In genomic region chr3:100776097-100776729, GRCh38 we compare ENCODE assay signal across 2 cellular contexts.
TF ChIP-seq lines count a peak whose summit lies in the region.

No MANE protein-coding gene starts in this region.

TF ChIP-seq in IMR-90, 13 proteins besides CTCF, POLR2A, EP300 and RAD21:
- TF ChIP-seq CHD1 (IDR thresholded peaks at IDR 0.05; ENCODE audit: low read depth, low read length) (no peak), RCOR1 (IDR thresholded peaks at IDR 0.05; ENCODE audit: insufficient replicate concordance, low read length) (no peak), NFE2L2 (IDR thresholded peaks at IDR 0.05; ENCODE audit: low read depth, low read length) (no peak), MXI1 (IDR thresholded peaks at IDR 0.05; ENCODE audit: borderline replicate concordance, low read depth, low read length) (no peak), FOS (IDR thresholded peaks at IDR 0.05; ENCODE audit: low read depth, low read length) (no peak), CEBPB (IDR thresholded peaks at IDR 0.05; ENCODE audit: low read depth, low read length) (no peak), RFX5 (IDR thresholded peaks at IDR 0.05; ENCODE audit: low read depth, low read length) (no peak), SMC3 (IDR thresholded peaks at IDR 0.05; ENCODE audit: low read depth, low read length) (no peak), BHLHE40 (IDR thresholded peaks at IDR 0.05; ENCODE audit: low read depth, low read length) (no peak), MAZ (IDR thresholded peaks at IDR 0.05; ENCODE audit: borderline replicate concordance, low read depth, low read length) (no peak), MAFK (IDR thresholded peaks at IDR 0.05; ENCODE audit: low read depth, low read length) (no peak)
- TF ChIP-seq, protein P1, sequence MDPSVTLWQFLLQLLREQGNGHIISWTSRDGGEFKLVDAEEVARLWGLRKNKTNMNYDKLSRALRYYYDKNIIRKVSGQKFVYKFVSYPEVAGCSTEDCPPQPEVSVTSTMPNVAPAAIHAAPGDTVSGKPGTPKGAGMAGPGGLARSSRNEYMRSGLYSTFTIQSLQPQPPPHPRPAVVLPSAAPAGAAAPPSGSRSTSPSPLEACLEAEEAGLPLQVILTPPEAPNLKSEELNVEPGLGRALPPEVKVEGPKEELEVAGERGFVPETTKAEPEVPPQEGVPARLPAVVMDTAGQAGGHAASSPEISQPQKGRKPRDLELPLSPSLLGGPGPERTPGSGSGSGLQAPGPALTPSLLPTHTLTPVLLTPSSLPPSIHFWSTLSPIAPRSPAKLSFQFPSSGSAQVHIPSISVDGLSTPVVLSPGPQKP (IDR thresholded peaks at IDR 0.05; ENCODE audit: borderline replicate concordance, low read depth, low read length), result no peak
- TF ChIP-seq, protein P2, sequence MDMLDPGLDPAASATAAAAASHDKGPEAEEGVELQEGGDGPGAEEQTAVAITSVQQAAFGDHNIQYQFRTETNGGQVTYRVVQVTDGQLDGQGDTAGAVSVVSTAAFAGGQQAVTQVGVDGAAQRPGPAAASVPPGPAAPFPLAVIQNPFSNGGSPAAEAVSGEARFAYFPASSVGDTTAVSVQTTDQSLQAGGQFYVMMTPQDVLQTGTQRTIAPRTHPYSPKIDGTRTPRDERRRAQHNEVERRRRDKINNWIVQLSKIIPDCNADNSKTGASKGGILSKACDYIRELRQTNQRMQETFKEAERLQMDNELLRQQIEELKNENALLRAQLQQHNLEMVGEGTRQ (IDR thresholded peaks at IDR 0.05; ENCODE audit: low read depth, low read length), result no peak

TF ChIP-seq in H1, 55 proteins besides CTCF, POLR2A, EP300 and RAD21:
- no peak for TF ChIP-seq RBBP5 (IDR thresholded peaks at IDR 0.05; ENCODE audit: borderline replicate concordance, low read depth, low read length)
